ENCODE assay signal across 1 cellular context in genomic region chr20:62368303-62368628, GRCh38.
TF ChIP-seq lines count a peak whose summit lies in the region.

No MANE protein-coding gene starts in this region.

TF ChIP-seq in HepG2, 621 proteins besides CTCF, POLR2A, EP300 and RAD21 (continued from another document and continues in another):
- TF ChIP-seq ZBTB40 (IDR thresholded peaks at IDR 0.05) (no peak), ZBTB40 (CRISPR knock-in tag; IDR thresholded peaks at IDR 0.05) (no peak; the same call in 1 of the 2 replicates), NFE2 (CRISPR knock-in tag; IDR thresholded peaks at IDR 0.05) (no peak), DDIT3 (CRISPR knock-in tag; IDR thresholded peaks at IDR 0.05) (no peak), HHEX (CRISPR knock-in tag; IDR thresholded peaks at IDR 0.05) (no peak), SP1 (IDR thresholded peaks at IDR 0.05) (no peak), SP1 (CRISPR knock-in tag; IDR thresholded peaks at IDR 0.05) (no peak), TBL1XR1 (IDR thresholded peaks at IDR 0.05; ENCODE audit: borderline replicate concordance, low read length, partially characterized antibody) (no peak), ONECUT2 (CRISPR knock-in tag; IDR thresholded peaks at IDR 0.05) (no peak), AHR (CRISPR knock-in tag; IDR thresholded peaks at IDR 0.05) (no peak), DMTF1 (CRISPR knock-in tag; IDR thresholded peaks at IDR 0.05) (no peak), ZNF615 (CRISPR knock-in tag; IDR thresholded peaks at IDR 0.05; ENCODE audit: borderline replicate concordance) (no peak), ATF6 (CRISPR knock-in tag; conservative IDR thresholded peaks at IDR 0.05) (no peak), THAP11 (CRISPR knock-in tag; IDR thresholded peaks at IDR 0.05) (peak; percentile 2; the same call in 1 of the 2 replicates), ZNF232 (CRISPR knock-in tag; IDR thresholded peaks at IDR 0.05; ENCODE audit: borderline replicate concordance) (no peak), JDP2 (CRISPR knock-in tag; IDR thresholded peaks at IDR 0.05; ENCODE audit: borderline replicate concordance) (no peak), KLF15 (CRISPR knock-in tag; IDR thresholded peaks at IDR 0.05; ENCODE audit: borderline replicate concordance) (no peak), ZHX1 (CRISPR knock-in tag; IDR thresholded peaks at IDR 0.05; ENCODE audit: low read depth) (no peak), NRL (CRISPR knock-in tag; IDR thresholded peaks at IDR 0.05; ENCODE audit: borderline replicate concordance) (0 out of 2 replicates have a peak, but pooled peaks have one; percentile 1), SCMH1 (CRISPR knock-in tag; IDR thresholded peaks at IDR 0.05; ENCODE audit: borderline replicate concordance) (no peak), PATZ1 (CRISPR knock-in tag; IDR thresholded peaks at IDR 0.05) (no peak), XRCC5 (optimal IDR thresholded peaks at IDR 0.05; ENCODE audit: low read length) (no peak), ZNF318 (CRISPR knock-in tag; IDR thresholded peaks at IDR 0.05) (no peak), PRMT3 (CRISPR knock-in tag; IDR thresholded peaks at IDR 0.05; ENCODE audit: borderline replicate concordance, low read depth) (no peak; the same call in 1 of the 2 replicates), ZNF580 (CRISPR knock-in tag; IDR thresholded peaks at IDR 0.05; ENCODE audit: borderline replicate concordance, low read depth) (no peak)
